ENCODE assay signal across 8 cellular contexts in the genomic region with DNA sequence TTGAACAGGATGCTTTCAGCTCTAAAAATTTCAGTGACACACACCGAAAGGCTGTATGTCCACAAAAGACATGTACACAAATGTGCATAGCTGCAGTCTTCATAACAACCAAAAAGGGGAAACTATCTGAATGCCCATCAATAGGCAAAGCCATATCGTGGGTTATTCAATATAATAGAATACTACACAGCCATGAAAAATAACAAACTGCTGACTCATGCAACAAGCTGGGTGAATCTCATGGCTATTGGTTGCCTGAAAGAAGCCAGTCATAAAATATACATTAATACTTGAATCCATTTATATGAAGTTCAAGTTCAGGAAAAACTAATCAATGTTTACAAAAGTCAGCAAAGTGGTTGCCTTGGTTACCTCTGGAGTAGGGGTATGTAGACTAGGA. TPM values are rescaled to one million over a fixed set of nuclear protein-coding genes. Genes with fewer than 3 reads are reported as not detected.
"Had no signal": no experiment of that assay in that cellular context is flagged by ENCODE, and none has a peak within 500 bp of the region (broad histone marks: within the 10 kb centered on the region; RNA-seq: fewer than 3 reads in every experiment).

No MANE protein-coding gene starts in this region.

- FAIRE-seq: HTR-8/SVneo had no signal

- H3K27ac ChIP-seq: KMS-11 had no signal

- H3K36me3 ChIP-seq: HAP-1 had no signal

- DNase-seq: H7, KBM-7 had no signal

- H3K9me3 Mint-ChIP-seq: GM23338 had no signal

- H3K27ac Mint-ChIP-seq: GM23338 had no signal

- H3K9ac ChIP-seq: KMS-11 had no signal

- H2AFZ ChIP-seq: GM23338 had no signal

- H3K4me1 ChIP-seq: HAP-1 had no signal

- H3K4me2 ChIP-seq: GM23338, KMS-11 had no signal

- H3K4me3 ChIP-seq: GM23338, HAP-1 had no signal

- H3K9me3 ChIP-seq: HAP-1 had no signal

- H3K4me3 Mint-ChIP-seq: GM23338 had no signal

- ATAC-seq: GM23338, HCT116 had no signal

RNA-seq across cellular contexts. Expression of gene RIN3, which starts 58.4 kb away (rescaled TPM):
- total RNA-seq: HT-29 had no signal
